In genomic region chr2:109637749-109638570, GRCh38 we compare ENCODE assay signal across 9 cellular contexts. TPM values are rescaled to one million over a fixed set of nuclear protein-coding genes. Genes with fewer than 3 reads are reported as not detected.
DNase-seq lines count a peak whose midpoint lies in the region; ATAC-seq and TF ChIP-seq lines count a peak whose summit lies in the region.
"Had no signal": no experiment of that assay in that cellular context is flagged by ENCODE, and none has a peak within 500 bp of the region (broad histone marks: within the 10 kb centered on the region; RNA-seq: fewer than 3 reads in every experiment).

No MANE protein-coding gene starts in this region.

- peak; percentile 26 for DNase-seq in Daoy (ENCODE audit: low read depth)
- DNase-seq in CD4-positive, alpha-beta T cell: no peak
- no peak for DNase-seq in GM03348 (ENCODE audit: low spot score)
- DNase-seq in head of caudate nucleus: no peak
- DNase-seq in stimulated activated CD4-positive, alpha-beta T cell treated with anti-CD3 and anti-CD28 coated beads, Interleukin-15, amount 100 ng/mL, for 24 hours: no peak
- DNase-seq: stimulated activated CD4-positive, alpha-beta T cell treated with anti-CD3 and anti-CD28 coated beads, Interleukin-12 subunit alpha, Interleukin-12 subunit beta, amount 100 ng/mL, for 4 hours had no signal

- POLR2A ChIA-PET in CD4-positive, alpha-beta T cell (lab: Charles Lee): no interaction called here

- no peak overlapping the region for H3K27ac ChIP-seq in CD4-positive, alpha-beta T cell (ENCODE audit: low read depth, low read length)

- CTCF ChIA-PET in CD4-positive, alpha-beta T cell (lab: Charles Lee): no interaction called here

- no peaks in the 10 kb centered on the region for H3K27me3 ChIP-seq in CD4-positive, alpha-beta T cell (ENCODE audit: control insufficient read depth, insufficient read depth, low read length)

- no peaks in the 10 kb centered on the region for H3K36me3 Mint-ChIP-seq in dendritic cell treated with granulocyte-macrophage colony-stimulating factor and Interleukin-4, amounts not matched to agents 40 ng/mL and 50 ng/mL, for 4 days (ENCODE audit: low read depth)
- no peaks in the 10 kb centered on the region for H3K36me3 Mint-ChIP-seq in CD4-positive, alpha-beta T cell (ENCODE audit: low read depth)

- no peaks in the 10 kb centered on the region for H3K9me3 ChIP-seq in CD4-positive, alpha-beta T cell (ENCODE audit: control insufficient read depth, low read length)

- no peaks in the 10 kb centered on the region for H3K27me3 Mint-ChIP-seq in dendritic cell treated with granulocyte-macrophage colony-stimulating factor and Interleukin-4, amounts not matched to agents 40 ng/mL and 50 ng/mL, for 4 days
- H3K27me3 Mint-ChIP-seq in CD4-positive, alpha-beta T cell: peaks cover 4% of the 10 kb centered on the region

- peak overlapping the region; percentile 79 for H3K27ac Mint-ChIP-seq in dendritic cell treated with granulocyte-macrophage colony-stimulating factor and Interleukin-4, amounts not matched to agents 40 ng/mL and 50 ng/mL, for 4 days
- no peak overlapping the region for H3K27ac Mint-ChIP-seq in CD4-positive, alpha-beta T cell

- H3K9me3 Mint-ChIP-seq in dendritic cell treated with granulocyte-macrophage colony-stimulating factor and Interleukin-4, amounts not matched to agents 40 ng/mL and 50 ng/mL, for 4 days: no peaks in the 10 kb centered on the region
- no peaks in the 10 kb centered on the region for H3K9me3 Mint-ChIP-seq in CD4-positive, alpha-beta T cell

- peak overlapping the region; percentile 30 for H3K4me3 Mint-ChIP-seq in dendritic cell treated with granulocyte-macrophage colony-stimulating factor and Interleukin-4, amounts not matched to agents 40 ng/mL and 50 ng/mL, for 4 days
- H3K4me3 Mint-ChIP-seq in CD4-positive, alpha-beta T cell: no peak overlapping the region

- no peak for TF ChIP-seq CTCF in CD4-positive, alpha-beta T cell (IDR thresholded peaks at IDR 0.05)

- ATAC-seq in GM19467 (IDR thresholded peaks at IDR 0.05; ENCODE audit: unreplicated experiment) (peak; percentile 66), HG03439 (IDR thresholded peaks at IDR 0.05; ENCODE audit: unreplicated experiment) (peak; percentile 88)
- ATAC-seq in CD4-positive, alpha-beta T cell (ENCODE audit: poor library complexity): no peak

- H3K4me1 Mint-ChIP-seq in dendritic cell treated with granulocyte-macrophage colony-stimulating factor and Interleukin-4, amounts not matched to agents 40 ng/mL and 50 ng/mL, for 4 days (ENCODE audit: low read depth): peaks cover 47% of the 10 kb centered on the region
- peaks cover 5% of the 10 kb centered on the region for H3K4me1 Mint-ChIP-seq in CD4-positive, alpha-beta T cell (ENCODE audit: low read depth)

- intact Hi-C loops in dendritic cell treated with granulocyte-macrophage colony-stimulating factor and Interleukin-4, amounts not matched to agents 40 ng/mL and 50 ng/mL, for 4 days (cut with micrococcal nuclease): loop anchor here (2.0 kb wide), 1 partner anchor 21 kb away; no protein-coding TSS in a partner anchor
- intact Hi-C loops in CD4-positive, alpha-beta T cell (cut with DNase I, micrococcal nuclease): loop anchor here in 1 of 2 experiments (2.0 kb wide), 1 partner anchor 19 kb away; no protein-coding TSS in a partner anchor
- intact Hi-C loops in head of caudate nucleus (cut with DNase I): no loop called here

RNA-seq across cellular contexts. Expression of gene SOWAHC, which starts 23.8 kb away (rescaled TPM):
- total RNA-seq in Daoy (2014; rRNA removed; shearing (Covaris generic)): 7.1 and 9.0 TPM in 2 replicates
- total RNA-seq in CD4-positive, alpha-beta T cell: 1 to 10 TPM; 1.3 to 1.6 TPM

RNA-seq across cellular contexts. Expression of gene SEPTIN10, which starts 24.2 kb away (rescaled TPM):
- 42.9 and 56.0 TPM in 2 replicates for total RNA-seq in Daoy (2014; rRNA removed; shearing (Covaris generic))
- 1 to 10 TPM; 2.0 to 2.6 TPM for total RNA-seq in CD4-positive, alpha-beta T cell

Comparison
In these comparisons a context has a peak if more than half of its experiments do, and no peak if none do; other contexts are left out.
1. RNA of gene SEPTIN10, which starts 24.2 kb away (total RNA-seq): 42.9 to 56.0 TPM in Daoy; 2.0 to 2.6 TPM in CD4-positive, alpha-beta T cell; every median in the first group is over 10 times any median in the second.